Comparison of ENCODE assay signal across 22 cellular contexts in the genomic region with DNA sequence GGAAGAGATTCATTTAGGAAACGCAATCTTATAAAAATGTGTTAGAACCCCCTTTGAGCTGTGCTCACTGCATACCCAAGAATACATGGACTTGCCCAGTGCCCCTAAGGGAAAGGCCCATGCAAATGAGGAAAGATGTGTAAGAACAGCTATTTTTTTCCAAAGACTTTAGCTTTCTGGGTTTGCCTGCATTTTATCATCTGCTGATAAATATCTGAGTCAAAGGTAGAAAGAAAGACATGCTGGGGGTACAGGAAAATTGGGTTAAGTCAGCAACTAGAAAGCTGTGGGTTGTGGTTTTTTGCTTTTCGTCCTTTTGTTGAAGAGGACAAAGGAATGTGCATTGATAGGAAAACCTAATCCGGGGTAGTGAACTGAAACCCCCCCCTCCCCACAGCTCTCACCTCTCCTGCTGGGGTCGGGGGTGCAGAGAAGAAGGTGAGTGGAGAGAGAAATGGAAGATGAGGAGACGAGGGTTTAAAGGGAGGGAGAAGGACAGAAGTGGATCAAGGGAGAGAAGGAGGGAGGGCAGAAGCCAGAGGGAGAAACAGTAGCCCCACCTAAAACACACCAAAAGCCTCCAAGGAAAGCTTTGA. TPM values are rescaled to one million over a fixed set of nuclear protein-coding genes. Genes with fewer than 3 reads are reported as not detected.
DNase-seq lines count a peak whose midpoint lies in the region; ATAC-seq and TF ChIP-seq lines count a peak whose summit lies in the region.
"Had no signal": no experiment of that assay in that cellular context is flagged by ENCODE, and none has a peak within 500 bp of the region (broad histone marks: within the 10 kb centered on the region; RNA-seq: fewer than 3 reads in every experiment).

No MANE protein-coding gene starts in this region.

- H3K27me3 ChIP-seq in H7 (ENCODE audit: control insufficient read depth, insufficient read depth, low read length) = no peaks in the 10 kb centered on the region
- no peaks in the 10 kb centered on the region for H3K27me3 ChIP-seq in KMS-11 (ENCODE audit: insufficient read depth, low read depth)
- no peaks in the 10 kb centered on the region for H3K27me3 ChIP-seq in neuronal stem cell (ENCODE audit: control insufficient read depth in 3 of 3, insufficient read depth in 3 of 3, low read depth in 1 of 3, low read length in 3 of 3)
- H3K27me3 ChIP-seq: gastroesophageal sphincter, vagina had no signal

- H2AK5ac ChIP-seq in neuronal stem cell (ENCODE audit: low read depth, low read length) = no peak overlapping the region

- H3K18ac ChIP-seq in neuronal stem cell (ENCODE audit: low read length) = no peak overlapping the region

- TF ChIP-seq CTCF in KMS-11 (conservative IDR thresholded peaks at IDR 0.05; ENCODE audit: low read depth, low read length) = no peak

- no peak overlapping the region for H2BK15ac ChIP-seq in neuronal stem cell (ENCODE audit: low read length)

- H3K27ac ChIP-seq in KMS-11 (peak overlapping the region; percentile 59), neuronal stem cell (replicated peaks; ENCODE audit: low read length) (no peak overlapping the region)
- H3K27ac ChIP-seq: gastroesophageal sphincter, vagina had no signal

- peak overlapping the region; percentile 41 for H2AFZ ChIP-seq in KMS-11 (ENCODE audit: low read depth)
- peak overlapping the region; percentile 73 for H2AFZ ChIP-seq in neuronal stem cell (ENCODE audit: low read length)

- H4K91ac ChIP-seq in neuronal stem cell (ENCODE audit: low read depth, low read length, poor library complexity) = no peak overlapping the region

- no peak overlapping the region; the same call in 1 of the 2 replicates for H3K9ac ChIP-seq in KMS-11
- H3K9ac ChIP-seq in neuronal stem cell (ENCODE audit: low read depth, low read length, poor library complexity) = no peak overlapping the region

- peak; percentile 22 for DNase-seq in H7
- peak; percentile 62 for DNase-seq in astrocyte of the hippocampus (ENCODE audit: low read depth, low spot score)
- DNase-seq in neuronal stem cell (ENCODE audit: low spot score) = no peak
- DNase-seq in activated gamma-delta T cell (lab: John Stamatoyannopoulos, UW) = no peak
- DNase-seq in NCI-H1436 treated with DMSO at 0.1 percent for 48 hours (lab: John Stamatoyannopoulos, UW) = no peak
- DNase-seq: activated CD4-positive, alpha-beta memory T cell treated with anti-CD3 and anti-CD28 coated beads for 36 hours; activated gamma-delta T cell treated with Interleukin-2 at 50 U/mL for 16 hours; AML-193; Caco-2; erythroblast; GOT3; MV-4-11; NCI-H187 treated with DMSO at 0.1 percent for 48 hours; NCI-H446; occipital lobe; stimulated activated CD4-positive, alpha-beta T cell treated with anti-CD3 and anti-CD28 coated beads, Interleukin-2, amount 100 ng/mL, for 24 hours; SW 1271 had no signal

- no peak overlapping the region for H3K4me3 ChIP-seq in H7 (ENCODE audit: insufficient read depth, low read depth, low read length)
- H3K4me3 ChIP-seq in KMS-11 (IDR thresholded peaks at IDR 0.05; ENCODE audit: insufficient read depth, low read depth, low read length) = peak overlapping the region; percentile 74
- H3K4me3 ChIP-seq in neuronal stem cell (ENCODE audit: low read length in 2 of 2) = no peak overlapping the region
- H3K4me3 ChIP-seq: gastroesophageal sphincter, vagina had no signal

- H3K4me1 ChIP-seq in KMS-11 (ENCODE audit: low read depth, poor library complexity, severe bottlenecking) = peaks cover 37% of the 10 kb centered on the region
- H3K4me1 ChIP-seq in neuronal stem cell (ENCODE audit: control insufficient read depth in 2 of 2, insufficient read depth in 1 of 2, low read depth in 1 of 2, low read length in 2 of 2) = peaks cover 8 to 9% of the 10 kb centered on the region in 2 donors
- H3K4me1 ChIP-seq: Caco-2 had no signal

- H3K23ac ChIP-seq in neuronal stem cell (ENCODE audit: low read depth, low read length, poor library complexity) = no peak overlapping the region

- no peak for ATAC-seq in GM21367 (IDR thresholded peaks at IDR 0.05; ENCODE audit: unreplicated experiment)
- ATAC-seq: gastroesophageal sphincter, left lobe of liver had no signal

- no peak overlapping the region for H4K8ac ChIP-seq in neuronal stem cell (ENCODE audit: low read depth, low read length)

- H2BK120ac ChIP-seq in neuronal stem cell (ENCODE audit: low read depth, low read length) = no peak overlapping the region

- H4K20me1 ChIP-seq in KMS-11 (ENCODE audit: insufficient read depth) = no peaks in the 10 kb centered on the region

- H3K9me3 ChIP-seq in neuronal stem cell (replicated peaks in 1 of 2; ENCODE audit: control insufficient read depth in 2 of 2, insufficient read depth in 1 of 2, low read depth in 1 of 2, low read length in 2 of 2) = peaks cover 0 to 1% of the 10 kb centered on the region in 2 donors
- H3K9me3 ChIP-seq: Caco-2, gastroesophageal sphincter, vagina had no signal

- H3K14ac ChIP-seq in neuronal stem cell (ENCODE audit: low read length) = no peak overlapping the region

- no peak overlapping the region for H2BK5ac ChIP-seq in neuronal stem cell (ENCODE audit: low read length)

- peak overlapping the region; percentile 96 for H3K4me2 ChIP-seq in KMS-11
- H3K4me2 ChIP-seq in neuronal stem cell (ENCODE audit: insufficient read depth, low read length, poor library complexity, severe bottlenecking) = no peak overlapping the region

- H2BK12ac ChIP-seq in neuronal stem cell (ENCODE audit: low read length) = no peak overlapping the region

- no CpG with 5 or more reads among the region's 5 CpGs for WGBS in neuronal stem cell (ENCODE audit: extremely low coverage in 2 of 2, insufficient read length in 2 of 2, insufficient replicate concordance in 1 of 2), 2 donors

- H3K36me3 ChIP-seq in H7 (replicated peaks; ENCODE audit: control insufficient read depth, insufficient read depth, low read length) (peaks cover 7% of the 10 kb centered on the region), KMS-11 (ENCODE audit: insufficient read depth) (no peaks in the 10 kb centered on the region), neuronal stem cell (replicated peaks in 1 of 2; ENCODE audit: control insufficient read depth in 2 of 2, insufficient read depth in 2 of 2, low read length in 2 of 2) (no peaks in the 10 kb centered on the region)
- H3K36me3 ChIP-seq: vagina had no signal

- H3K79me1 ChIP-seq in neuronal stem cell (ENCODE audit: low read depth, low read length) = no peaks in the 10 kb centered on the region

- H3K4ac ChIP-seq in neuronal stem cell (ENCODE audit: low read length) = no peak overlapping the region

- H3K79me2 ChIP-seq in KMS-11 (ENCODE audit: insufficient read depth, low read depth) = no peaks in the 10 kb centered on the region

RNA-seq across cellular contexts. Expression of a gene that starts 49.5 kb away (rescaled TPM):
- 29.7 and 50.6 TPM in 2 replicates for total RNA-seq in H7 (2014; rRNA removed; shearing (Covaris generic))
- 0.35 TPM for polyA plus RNA-seq in neuronal stem cell (2013, experiment 1 of 2)
- 0.37 TPM for polyA plus RNA-seq in neuronal stem cell (2013, experiment 2 of 2)
- total RNA-seq: activated CD4-positive, alpha-beta memory T cell treated with anti-CD3 and anti-CD28 coated beads for 36 hours; Caco-2 had no signal

Comparison
In these comparisons a context has a peak if more than half of its experiments do, and no peak if none do; other contexts are left out.
1. DNase-seq: peak in H7 (single experiment) and astrocyte of the hippocampus (single experiment); none in neuronal stem cell (single experiment), activated gamma-delta T cell (single experiment) and NCI-H1436 treated with DMSO at 0.1 percent for 48 hours (single experiment).